Comparison of ENCODE assay signal across 10 cellular contexts in the genomic region with DNA sequence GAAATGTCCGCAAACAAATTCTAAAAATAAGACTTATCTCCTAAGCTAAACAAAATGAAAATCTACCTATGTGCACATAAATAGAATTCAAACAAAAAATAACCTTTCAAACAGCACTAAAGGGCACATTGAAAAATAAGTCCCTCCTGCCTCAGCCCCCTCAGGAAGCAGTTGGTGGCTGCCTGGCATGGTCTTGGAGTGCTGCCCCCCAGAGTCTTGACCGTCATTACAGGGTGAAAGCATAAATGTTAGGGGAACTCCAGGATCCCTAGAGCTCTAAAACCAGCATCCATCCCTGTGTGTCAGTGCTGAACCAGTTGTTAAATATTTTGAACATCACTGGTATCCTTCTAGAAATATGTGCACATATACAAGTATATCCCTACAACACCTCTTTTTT. TPM values are rescaled to one million over a fixed set of nuclear protein-coding genes. Genes with fewer than 3 reads are reported as not detected.
DNase-seq lines count a peak whose midpoint lies in the region; ATAC-seq, FAIRE-seq and TF ChIP-seq lines count a peak whose summit lies in the region.
"Had no signal": no experiment of that assay in that cellular context is flagged by ENCODE, and none has a peak within 500 bp of the region (broad histone marks: within the 10 kb centered on the region; RNA-seq: fewer than 3 reads in every experiment).

No MANE protein-coding gene starts in this region.

- H3K36me3 ChIP-seq in H1 (ENCODE audit: control insufficient read depth in 2 of 4, insufficient read depth in 4 of 4, low read length in 3 of 4) = no peaks in the 10 kb centered on the region
- H3K36me3 ChIP-seq: upper lobe of left lung had no signal

- POLR2A ChIA-PET in H1 (lab: Charles Lee; ENCODE audit: partially characterized antibody) = interaction anchor here (1.2 to 12.2 kb wide), 8 partner anchors 57 to 183 kb away, joined by 3 to 166 read pairs (median 6); a partner anchor contains a TSS
- POLR2A ChIA-PET in activated CD4-positive, alpha-beta T cell treated with anti-CD3 and anti-CD28 coated beads, Interleukin-2, amount 10 ng/mL, durations not matched to agents 7 days and 5 days (lab: Charles Lee) = no interaction called here

- WGBS in H1 (ENCODE audit: extremely low coverage in 1 of 2, insufficient coverage in 1 of 2, insufficient read length in 1 of 2, insufficient replicate concordance in 2 of 2, low coverage in 1 of 2, low lambda C conversion rate in 2 of 2, missing lambda C conversion rate in 1 of 2), 2 experiments = 65% methylated on average over 2 of the region's 2 CpGs; no CpG with 5 or more reads in 1 of the 2 experiments

- H2AK5ac ChIP-seq in H1 (ENCODE audit: low read depth, low read length) = no peak overlapping the region

- no peaks in the 10 kb centered on the region; the same call in 1 of the 2 replicates for H3K23me2 ChIP-seq in H1 (ENCODE audit: low read depth, low read length)

- no peak overlapping the region for H3K27ac Mint-ChIP-seq in CD14-positive monocyte
- no peak overlapping the region for H3K27ac Mint-ChIP-seq in activated CD4-positive, alpha-beta T cell treated with anti-CD3 and anti-CD28 coated beads, Interleukin-2, amount 10 ng/mL, durations not matched to agents 7 days and 5 days

- no peak overlapping the region for H4K5ac ChIP-seq in H1 (ENCODE audit: insufficient read length, low read depth, low read length)

- H2BK120ac ChIP-seq in H1 (replicated peaks; ENCODE audit: low read depth, low read length) = no peak overlapping the region

- H4K20me1 ChIP-seq in H1 (replicated peaks in 1 of 2; ENCODE audit: control insufficient read depth in 1 of 2, insufficient read depth in 2 of 2, low read length in 2 of 2) = no peaks in the 10 kb centered on the region

- no peak overlapping the region for H3K4me3 Mint-ChIP-seq in CD14-positive monocyte
- H3K4me3 Mint-ChIP-seq in activated CD4-positive, alpha-beta T cell treated with anti-CD3 and anti-CD28 coated beads, Interleukin-2, amount 10 ng/mL, durations not matched to agents 7 days and 5 days = no peak overlapping the region
- H3K4me3 Mint-ChIP-seq: natural killer cell treated with Interleukin-12 subunit alpha and Interleukin-12 subunit beta and Interleukin-15 and Interleukin-18, amount 100 ng/mL, for 72 hours had no signal

- H4K8ac ChIP-seq in H1 (ENCODE audit: extremely low read depth, insufficient read depth, low read length) = no peak overlapping the region

- peak; percentile 45 to 64 for TF ChIP-seq RAD21 in H1 (IDR thresholded peaks at IDR 0.05 in 1 of 2, conservative IDR thresholded peaks at IDR 0.05 in 1 of 2; ENCODE audit: low read depth in 2 of 2, low read length in 2 of 2)

- H2BK5ac ChIP-seq in H1 (ENCODE audit: low read depth, low read length) = no peak overlapping the region

- H3K56ac ChIP-seq in H1 (replicated peaks; ENCODE audit: insufficient read length, low read depth, low read length) = no peak overlapping the region

- H3K27me3 Mint-ChIP-seq in CD14-positive monocyte (ENCODE audit: low read depth in 3 of 3) = peaks cover 6 to 12% (median 6%) of the 10 kb centered on the region in 3 donors
- H3K27me3 Mint-ChIP-seq in activated CD4-positive, alpha-beta T cell treated with anti-CD3 and anti-CD28 coated beads, Interleukin-2, amount 10 ng/mL, durations not matched to agents 7 days and 5 days = peaks cover 37% of the 10 kb centered on the region

- H2BK20ac ChIP-seq in H1 (ENCODE audit: low read length) = no peak overlapping the region

- no peaks in the 10 kb centered on the region for H3K79me2 ChIP-seq in H1 (ENCODE audit: control insufficient read depth in 1 of 2, insufficient read depth in 2 of 2, low read length in 2 of 2)

- no peak overlapping the region for H3K4me2 ChIP-seq in H1 (ENCODE audit: insufficient read depth in 1 of 2, low read depth in 2 of 2, low read length in 2 of 2)

- no peaks in the 10 kb centered on the region for H3K9me3 ChIP-seq in H1 (ENCODE audit: insufficient read depth in 2 of 2, low read depth in 1 of 2, low read length in 1 of 2)
- H3K9me3 ChIP-seq: upper lobe of left lung had no signal

- no peak for TF ChIP-seq POLR2A in H1 (IDR thresholded peaks at IDR 0.05; ENCODE audit: control extremely low read depth in 1 of 2, low read depth in 2 of 2, low read length in 2 of 2)

- no peak for FAIRE-seq in H1 (lab: Jason Lieb, UNC)

- TF ChIP-seq EP300 in H1 (IDR thresholded peaks at IDR 0.05; ENCODE audit: borderline replicate concordance in 1 of 2, low read depth in 2 of 2, low read length in 2 of 2) = no peak

- no peak overlapping the region for H2BK12ac ChIP-seq in H1 (ENCODE audit: low read depth, low read length)

- no peaks in the 10 kb centered on the region for H3K9me3 Mint-ChIP-seq in CD14-positive monocyte
- H3K9me3 Mint-ChIP-seq in activated CD4-positive, alpha-beta T cell treated with anti-CD3 and anti-CD28 coated beads, Interleukin-2, amount 10 ng/mL, durations not matched to agents 7 days and 5 days = no peaks in the 10 kb centered on the region
- H3K9me3 Mint-ChIP-seq: natural killer cell treated with Interleukin-12 subunit alpha and Interleukin-12 subunit beta and Interleukin-15 and Interleukin-18, amount 100 ng/mL, for 72 hours had no signal

- CTCF ChIA-PET in H1 (lab: Charles Lee; ENCODE audit: partially characterized antibody) = interaction anchor here (0.6 to 23.0 kb wide), 57 partner anchors 8 to 763 kb away, joined by 3 to 1131 read pairs (median 5); a partner anchor contains a TSS
- CTCF ChIA-PET in activated CD4-positive, alpha-beta T cell treated with anti-CD3 and anti-CD28 coated beads, Interleukin-2, amount 10 ng/mL, durations not matched to agents 7 days and 5 days (lab: Charles Lee) = interaction anchor here (0.8 to 8.2 kb wide), 8 partner anchors 10 to 181 kb away, joined by 3 to 238 read pairs (median 4); a partner anchor contains a TSS

- H4K91ac ChIP-seq in H1 (replicated peaks; ENCODE audit: insufficient read length, low read length) = no peak overlapping the region

- peak; percentile 8 for DNase-seq in ACHN
- DNase-seq in GM10266 (ENCODE audit: extremely low spot score) = no peak
- DNase-seq in NCI-H524 treated with DMSO at 0.1 percent for 48 hours (lab: John Stamatoyannopoulos, UW) = peak; percentile 22
- no peak for DNase-seq in H1 (ENCODE audit: low read depth in 1 of 2, low spot score in 2 of 2)
- no peak for DNase-seq in CD14-positive monocyte (ENCODE audit: low spot score)
- DNase-seq in activated CD4-positive, alpha-beta T cell treated with anti-CD3 and anti-CD28 coated beads, Interleukin-2, amount 10 ng/mL, durations not matched to agents 7 days and 5 days = no peak
- no peak for DNase-seq in epidermal melanocyte (ENCODE audit: insufficient read length, low spot score)

- peaks cover 17% of the 10 kb centered on the region for H3K4me1 Mint-ChIP-seq in CD14-positive monocyte
- H3K4me1 Mint-ChIP-seq in activated CD4-positive, alpha-beta T cell treated with anti-CD3 and anti-CD28 coated beads, Interleukin-2, amount 10 ng/mL, durations not matched to agents 7 days and 5 days = peaks cover 4% of the 10 kb centered on the region

- H3K4me1 ChIP-seq in H1 (replicated peaks in 1 of 4; ENCODE audit: control insufficient read depth in 3 of 4, insufficient read depth in 4 of 4, low read length in 3 of 4) = peaks cover 0 to 8% (median 3%) of the 10 kb centered on the region in 4 experiments; a peak in 2 of 7 replicates

- in situ Hi-C loops in ACHN (cut with HindIII; ENCODE audit: low pct_ligation_motif_present, low pct_unique_long_range_greater_than_20kb, low sequenced_read_pairs) = loop anchor here (10.0 kb wide), 1 partner anchor 188 kb away; no protein-coding TSS in a partner anchor

- no peaks in the 10 kb centered on the region for H3K79me1 ChIP-seq in H1 (ENCODE audit: low read depth, low read length)

- TF ChIP-seq CTCF in GM10266 (IDR thresholded peaks at IDR 0.05; ENCODE audit: control insufficient read depth, insufficient read depth, low read depth, missing control alignments) (peak; percentile 34), H1 (IDR thresholded peaks at IDR 0.05; ENCODE audit: control extremely low read depth in 1 of 3, insufficient read depth in 1 of 3, low read depth in 1 of 3, low read length in 3 of 3) (peak; percentile 56 to 64 (median 57)), CD14-positive monocyte (IDR thresholded peaks at IDR 0.05) (no peak)

- no peak overlapping the region for H3K4ac ChIP-seq in H1 (replicated peaks; ENCODE audit: insufficient read length, low read depth, low read length)

- no peak overlapping the region for H3K14ac ChIP-seq in H1 (ENCODE audit: insufficient read length)

- H3K27me3 ChIP-seq in H1 (replicated peaks in 1 of 4; ENCODE audit: control insufficient read depth in 3 of 4, extremely low read depth in 1 of 4, insufficient read depth in 3 of 4, low read length in 3 of 4) = peaks cover 0 to 8% (median 2%) of the 10 kb centered on the region in 4 experiments; a peak in 3 of 7 replicates
- H3K27me3 ChIP-seq: upper lobe of left lung had no signal

- ATAC-seq in GM21723 (IDR thresholded peaks at IDR 0.05; ENCODE audit: unreplicated experiment) = no peak

- H3K23ac ChIP-seq in H1 (ENCODE audit: insufficient read length) = no peak overlapping the region

- no peak overlapping the region for H3K9ac ChIP-seq in H1 (replicated peaks in 1 of 4; ENCODE audit: extremely low read depth in 1 of 4, low read depth in 3 of 4, low read length in 3 of 4)

- no peak overlapping the region for H2BK15ac ChIP-seq in H1 (ENCODE audit: low read length)

- no peak overlapping the region for H3K18ac ChIP-seq in H1 (ENCODE audit: extremely low read depth, low read length)

- H2AFZ ChIP-seq in H1 (ENCODE audit: low read length) = no peak overlapping the region

- peaks cover 0 to 2% of the 10 kb centered on the region in 2 donors for H3K36me3 Mint-ChIP-seq in CD14-positive monocyte
- H3K36me3 Mint-ChIP-seq in activated CD4-positive, alpha-beta T cell treated with anti-CD3 and anti-CD28 coated beads, Interleukin-2, amount 10 ng/mL, durations not matched to agents 7 days and 5 days (ENCODE audit: low read depth) = no peaks in the 10 kb centered on the region
- H3K36me3 Mint-ChIP-seq: natural killer cell treated with Interleukin-12 subunit alpha and Interleukin-12 subunit beta and Interleukin-15 and Interleukin-18, amount 100 ng/mL, for 72 hours had no signal

- no peak overlapping the region for H3K27ac ChIP-seq in H1 (ENCODE audit: low read depth, low read length)
- H3K27ac ChIP-seq: upper lobe of left lung had no signal

- no peak overlapping the region for H3K4me3 ChIP-seq in H1 (ENCODE audit: extremely low read depth in 1 of 4, insufficient read depth in 2 of 4, low read depth in 3 of 4, low read length in 4 of 4)
- H3K4me3 ChIP-seq: upper lobe of left lung had no signal

- intact Hi-C loops in CD14-positive monocyte (cut with micrococcal nuclease) = loop anchor here (5.0 to 10.0 kb wide), 4 partner anchors 181 to 698 kb away; a partner anchor contains a TSS

RNA-seq across cellular contexts. Expression of a gene that starts 6.5 kb away (rescaled TPM):
- total RNA-seq in H1 (2021; fragmentation: NEBNext Ultra II Directional; extraction: Animal tissue kit (Norgen Biotek cat#: 25700)) = 2.3 and 4.4 TPM in 2 replicates
- 2.2 and 2.6 TPM in 2 replicates for polyA plus RNA-seq in H1 (2011; rRNA removed)
- 3.4 TPM for polyA plus RNA-seq in H1 (2011; cell fraction: cytosol; rRNA removed)
- polyA plus RNA-seq in H1 (2011; cell fraction: nucleus; rRNA removed) = 1.6 TPM
- 1.8 to 3.9 TPM (median 2.5 TPM) in 4 replicates for polyA plus RNA-seq in H1 (2012, experiment 1 of 2)
- polyA plus RNA-seq in H1 (2012, experiment 2 of 2) = 0.88 TPM
- polyA plus RNA-seq in H1 (2013, experiment 1 of 2) = 2.8 TPM
- 2.8 TPM for polyA plus RNA-seq in H1 (2013, experiment 2 of 2)
- polyA minus RNA-seq in H1 (2011; rRNA and poly(A)+ RNA removed) = 1.5 and 3.0 TPM in 2 replicates
- polyA minus RNA-seq in H1 (2011; cell fraction: cytosol; rRNA and poly(A)+ RNA removed) = not detected
- 2.8 TPM for polyA minus RNA-seq in H1 (2011; cell fraction: nucleus; rRNA and poly(A)+ RNA removed)
- polyA plus RNA-seq in CD14-positive monocyte = 100 to 1,000 TPM; 127 TPM
- 1 to 10 TPM; 2.7 to 3.1 TPM for total RNA-seq in activated CD4-positive, alpha-beta T cell treated with anti-CD3 and anti-CD28 coated beads, Interleukin-2, amount 10 ng/mL, durations not matched to agents 7 days and 5 days

RNA-seq across cellular contexts. Expression of a gene that starts 56.1 kb away (rescaled TPM):
- 329 and 333 TPM in 2 replicates for total RNA-seq in H1 (2021; fragmentation: NEBNext Ultra II Directional; extraction: Animal tissue kit (Norgen Biotek cat#: 25700))
- polyA plus RNA-seq in H1 (2011; rRNA removed) (113 and 153 TPM in 2 replicates), CD14-positive monocyte (10 to 100 TPM; 57.9 to 58.5 TPM)
- polyA plus RNA-seq in H1 (2011; cell fraction: cytosol; rRNA removed) = 230 TPM
- polyA plus RNA-seq in H1 (2011; cell fraction: nucleus; rRNA removed) = 143 TPM
- 206 to 243 TPM (median 238 TPM) in 4 replicates for polyA plus RNA-seq in H1 (2012, experiment 1 of 2)
- polyA plus RNA-seq in H1 (2012, experiment 2 of 2) = 12.7 TPM
- polyA plus RNA-seq in H1 (2013, experiment 1 of 2) = 110 TPM
- 102 TPM for polyA plus RNA-seq in H1 (2013, experiment 2 of 2)
- 429 and 489 TPM in 2 replicates for polyA minus RNA-seq in H1 (2011; rRNA and poly(A)+ RNA removed)
- polyA minus RNA-seq in H1 (2011; cell fraction: cytosol; rRNA and poly(A)+ RNA removed) = 167 TPM
- 278 TPM for polyA minus RNA-seq in H1 (2011; cell fraction: nucleus; rRNA and poly(A)+ RNA removed)
- total RNA-seq in activated CD4-positive, alpha-beta T cell treated with anti-CD3 and anti-CD28 coated beads, Interleukin-2, amount 10 ng/mL, durations not matched to agents 7 days and 5 days = 100 to 1,000 TPM; 206 to 225 TPM

Comparison
In these comparisons a context has a peak if more than half of its experiments do, and no peak if none do; other contexts are left out.
1. DNase-seq: peak in ACHN (single experiment) and NCI-H524 treated with DMSO at 0.1 percent for 48 hours (single experiment); none in GM10266 (single experiment), H1 (0 of 2), CD14-positive monocyte (single experiment), activated CD4-positive, alpha-beta T cell treated with anti-CD3 and anti-CD28 coated beads, Interleukin-2, amount 10 ng/mL, durations not matched to agents 7 days and 5 days (single experiment) and epidermal melanocyte (single experiment).